In genomic region chr2:96138146-96139145, GRCh38 we compare ENCODE assay signal across 1 cellular context.
TF ChIP-seq lines count a peak whose summit lies in the region.

Gene ASTL (minus strand): TSS chr2:96138502. CDS start chr2:96138436, 66 bp downstream.

TF ChIP-seq in GM12878, 131 proteins besides CTCF, POLR2A, EP300 and RAD21 (continued from another document and continues in another):
- peak; percentile 37; the same call in 1 of the 2 replicates for TF ChIP-seq ZNF592 (IDR thresholded peaks at IDR 0.05)
- TF ChIP-seq RBBP5 (conservative IDR thresholded peaks at IDR 0.05): no peak
- TF ChIP-seq IKZF1 (conservative IDR thresholded peaks at IDR 0.05): no peak
- no peak for TF ChIP-seq CUX1 (IDR thresholded peaks at IDR 0.05; ENCODE audit: insufficient replicate concordance, low read depth, low read length)
- TF ChIP-seq ATF2 (IDR thresholded peaks at IDR 0.05; ENCODE audit: low read length): no peak
- no peak for TF ChIP-seq E4F1 (IDR thresholded peaks at IDR 0.05; ENCODE audit: borderline replicate concordance, partially characterized antibody)
- peak; percentile 63; the same call in 1 of the 2 replicates for TF ChIP-seq SMARCA5 (IDR thresholded peaks at IDR 0.05)
- no peak for TF ChIP-seq EED (IDR thresholded peaks at IDR 0.05; ENCODE audit: low read depth)
- TF ChIP-seq CEBPZ (IDR thresholded peaks at IDR 0.05; ENCODE audit: low read depth, low read length): no peak
- TF ChIP-seq ZBTB4 (CRISPR knock-in tag; IDR thresholded peaks at IDR 0.05): peak; percentile 30; the same call in 1 of the 2 replicates
- TF ChIP-seq E2F4 (IDR thresholded peaks at IDR 0.05; ENCODE audit: low read depth, low read length): no peak
- TF ChIP-seq ZBTB11 (CRISPR knock-in tag; IDR thresholded peaks at IDR 0.05): no peak
- no peak for TF ChIP-seq NR2C1 (IDR thresholded peaks at IDR 0.05)
- TF ChIP-seq POLR2AphosphoS2 (IDR thresholded peaks at IDR 0.05; ENCODE audit: low read depth, low read length): no peak; the same call in 1 of the 2 replicates
- 0 out of 2 replicates have a peak, but pooled peaks have one; percentile 42 for TF ChIP-seq CHD2 (IDR thresholded peaks at IDR 0.05; ENCODE audit: borderline replicate concordance, low read depth, low read length)
- TF ChIP-seq SREBF1 (IDR thresholded peaks at IDR 0.05; ENCODE audit: low read length): no peak
- peak; percentile 83; the same call in 2 of the 3 replicates for TF ChIP-seq POU2F2 (IDR thresholded peaks at IDR 0.05; ENCODE audit: borderline replicate concordance, low read depth, low read length)
- no peak for TF ChIP-seq ZSCAN29 (IDR thresholded peaks at IDR 0.05)
- TF ChIP-seq SIX5 (IDR thresholded peaks at IDR 0.05; ENCODE audit: low read depth, low read length, severe bottlenecking): no peak
- no peak for TF ChIP-seq ELK1 (IDR thresholded peaks at IDR 0.05; ENCODE audit: low read depth, low read length)
